ENCODE assay signal across 9 cellular contexts in genomic region chrX:18895157-18895952, GRCh38.
DNase-seq lines count a peak whose midpoint lies in the region; TF ChIP-seq lines count a peak whose summit lies in the region.
"Had no signal": no experiment of that assay in that cellular context is flagged by ENCODE, and none has a peak within 500 bp of the region (broad histone marks: within the 10 kb centered on the region; RNA-seq: fewer than 3 reads in every experiment).

No MANE protein-coding gene starts in this region.

- no peak overlapping the region for H3K4me3 ChIP-seq in tibial nerve
- no peak overlapping the region for H3K4me3 ChIP-seq in mesendoderm (ENCODE audit: low read length)
- H3K4me3 ChIP-seq: GM23338 had no signal

- H3K27ac Mint-ChIP-seq in chondrocyte (ENCODE audit: unreplicated experiment): peak overlapping the region; percentile 90
- H3K27ac Mint-ChIP-seq: GM23338 had no signal

- H2BK15ac ChIP-seq in mesendoderm (replicated peaks; ENCODE audit: low read depth): no peak overlapping the region

- H3K36me3 Mint-ChIP-seq in chondrocyte (ENCODE audit: low read depth): peaks cover 2% of the 10 kb centered on the region

- H3K4me1 ChIP-seq in tibial nerve: peaks cover 0 to 8% (median 3%) of the 10 kb centered on the region in 4 donors
- H3K4me1 ChIP-seq in mesendoderm (ENCODE audit: control insufficient read depth, low read depth, low read length): no peaks in the 10 kb centered on the region

- no peaks in the 10 kb centered on the region for H3K9me3 ChIP-seq in tibial nerve

- H4K5ac ChIP-seq in mesendoderm (ENCODE audit: low read length): no peak overlapping the region

- H3K9ac ChIP-seq in mesendoderm (ENCODE audit: low read length): no peak overlapping the region

- H3K4me1 Mint-ChIP-seq in chondrocyte (ENCODE audit: low read depth): peaks cover 19% of the 10 kb centered on the region

- H2BK120ac ChIP-seq in mesendoderm (ENCODE audit: low read depth, low read length): no peak overlapping the region

- DNase-seq in LHCN-M2 (ENCODE audit: low read depth) (peak; percentile 82), chondrocyte (ENCODE audit: low spot score) (peak; percentile 92), hepatic stellate cell (ENCODE audit: low spot score) (peak; percentile 75), tibial nerve (ENCODE audit: low spot score in 2 of 2) (peak in 1 of 2 donors; percentile 5), A172 (ENCODE audit: low spot score) (no peak), mesendoderm (no peak), T1000 (lab: John Stamatoyannopoulos, UW) (no peak)
- DNase-seq: retina had no signal

- no peak overlapping the region for H3K23ac ChIP-seq in mesendoderm (ENCODE audit: low read length)

- 48 to 78% methylated on average over 6 to 20 of the region's 20 CpGs for WGBS in tibial nerve, 2 donors
- no CpG with 5 or more reads among the region's 20 CpGs for WGBS in mesendoderm (ENCODE audit: extremely low coverage, insufficient coverage, low lambda C conversion rate)

- no peak overlapping the region for H3K4me2 ChIP-seq in mesendoderm (ENCODE audit: low read length)
- H3K4me2 ChIP-seq: GM23338 had no signal

- no peak overlapping the region for H3K56ac ChIP-seq in mesendoderm (ENCODE audit: low read length)

- no peak overlapping the region for H2BK5ac ChIP-seq in mesendoderm (ENCODE audit: low read length)

- peak overlapping the region in 3 of 4 donors; percentile 26 to 78 (median 67) for H3K27ac ChIP-seq in tibial nerve
- no peak overlapping the region for H3K27ac ChIP-seq in mesendoderm (ENCODE audit: low read depth, low read length)

- H3K4me3 Mint-ChIP-seq in chondrocyte (ENCODE audit: unreplicated experiment): peak overlapping the region; percentile 49
- H3K4me3 Mint-ChIP-seq: GM23338 had no signal

- no peak overlapping the region for H3K4ac ChIP-seq in mesendoderm (ENCODE audit: low read depth, low read length)

- TF ChIP-seq EP300 in tibial nerve (IDR thresholded peaks at IDR 0.05): peak; percentile 29 to 70

- H3K9me3 Mint-ChIP-seq in chondrocyte (ENCODE audit: low read depth): no peaks in the 10 kb centered on the region
- H3K9me3 Mint-ChIP-seq: GM23338 had no signal

- TF ChIP-seq CTCF in chondrocyte (IDR thresholded peaks at IDR 0.05) (peak; percentile 75), tibial nerve (IDR thresholded peaks at IDR 0.05) (peak; percentile 19 to 65 (median 55))

- H3K36me3 ChIP-seq in tibial nerve (peaks cover 0 to 20% (median 0%) of the 10 kb centered on the region in 3 donors), mesendoderm (ENCODE audit: control insufficient read depth, insufficient read depth, low read length) (no peaks in the 10 kb centered on the region)

- no peaks in the 10 kb centered on the region for H3K79me1 ChIP-seq in mesendoderm (ENCODE audit: low read length)

- H4K8ac ChIP-seq in mesendoderm (ENCODE audit: low read depth, low read length): no peak overlapping the region

- H3K18ac ChIP-seq in mesendoderm (ENCODE audit: low read length): no peak overlapping the region

- H3K27me3 ChIP-seq in tibial nerve: no peaks in the 10 kb centered on the region
- H3K27me3 ChIP-seq in mesendoderm (ENCODE audit: insufficient read depth, low read length, poor library complexity): no peaks in the 10 kb centered on the region

- H3K79me2 ChIP-seq in mesendoderm (ENCODE audit: control insufficient read depth, insufficient read depth, low read length): no peaks in the 10 kb centered on the region

- no peak for TF ChIP-seq POLR2A in tibial nerve (IDR thresholded peaks at IDR 0.05)

- H3K27me3 Mint-ChIP-seq in chondrocyte (ENCODE audit: low read depth): no peaks in the 10 kb centered on the region

- no peak overlapping the region for H2AK5ac ChIP-seq in mesendoderm (ENCODE audit: low read length)

Comparison
In these comparisons a context has a peak if more than half of its experiments do, and no peak if none do; other contexts are left out.
1. DNase-seq: peak in LHCN-M2 (single experiment), chondrocyte (single experiment) and hepatic stellate cell (single experiment); none in A172 (single experiment), mesendoderm (single experiment) and T1000 (single experiment).